14 cellular contexts compared by ENCODE assay signal in genomic region chr11:126139541-126140091, GRCh38.
DNase-seq lines count a peak whose midpoint lies in the region; ATAC-seq, FAIRE-seq and TF ChIP-seq lines count a peak whose summit lies in the region.
"Had no signal": no experiment of that assay in that cellular context is flagged by ENCODE, and none has a peak within 500 bp of the region (broad histone marks: within the 10 kb centered on the region; RNA-seq: fewer than 3 reads in every experiment).

No MANE protein-coding gene starts in this region.

- H3K9me2 ChIP-seq in hepatocyte (replicated peaks; ENCODE audit: insufficient read depth), result no peaks in the 10 kb centered on the region

- SMC1A ChIA-PET in GM12878 (lab: Charles Lee; ENCODE audit: uncharacterized antibody, unreplicated experiment), result interaction anchor here (0.5 to 2.6 kb wide), 6 partner anchors 9 to 1247 kb away, joined by 3 to 5 read pairs (median 3); no protein-coding TSS in a partner anchor

- H3K9me3 ChIP-seq in GM12878 (replicated peaks; ENCODE audit: control insufficient read depth, insufficient read depth, low read length) (no peaks in the 10 kb centered on the region), hepatocyte (ENCODE audit: low read depth) (no peaks in the 10 kb centered on the region), stomach (no peaks in the 10 kb centered on the region), HAP-1 (no peaks in the 10 kb centered on the region)
- H3K9me3 ChIP-seq: neutrophil had no signal

- H3K36me3 ChIP-seq in GM12878 (ENCODE audit: control insufficient read depth in 2 of 2, insufficient read depth in 2 of 2, low read length in 1 of 2) (no peaks in the 10 kb centered on the region), hepatocyte (replicated peaks; ENCODE audit: insufficient read depth, low read depth) (no peaks in the 10 kb centered on the region), stomach (no peaks in the 10 kb centered on the region), HAP-1 (replicated peaks) (no peaks in the 10 kb centered on the region)
- H3K36me3 ChIP-seq: neutrophil had no signal

- no peak for FAIRE-seq in GM12878 (lab: Jason Lieb, UNC)
- FAIRE-seq: RCC 7860 had no signal

- H3K4me3 ChIP-seq in GM12878 (no peak overlapping the region; the same call in 1 of the 2 replicates), hepatocyte (no peak overlapping the region), stomach (no peak overlapping the region), HAP-1 (no peak overlapping the region)

- TF ChIP-seq CTCF in GM12878 (IDR thresholded peaks at IDR 0.05 in 2 of 3, conservative IDR thresholded peaks at IDR 0.05 in 1 of 3; ENCODE audit: control insufficient read depth in 2 of 3, extremely low read depth in 1 of 3, insufficient read depth in 1 of 3, low read depth in 3 of 3, low read length in 3 of 3) (no peak), hepatocyte (IDR thresholded peaks at IDR 0.05; ENCODE audit: poor library complexity) (no peak), stomach (IDR thresholded peaks at IDR 0.05) (no peak)

- CTCF ChIA-PET in GM12878 (lab: Yijun Ruan, JAX), result interaction anchor here (0.5 to 1.9 kb wide), 3 partner anchors 16 to 216 kb away, joined by 3 to 6 read pairs (median 3); no protein-coding TSS in a partner anchor

- 18% methylated on average over 5 of the region's 5 CpGs for WGBS in GM12878 (ENCODE audit: insufficient coverage, insufficient replicate concordance, low lambda C conversion rate, missing lambda C conversion rate)
- 39% methylated on average over 5 of the region's 5 CpGs for WGBS in hepatocyte (ENCODE audit: low lambda C conversion rate, missing lambda C conversion rate)
- WGBS in stomach, 5 donors, result 44 to 77% (median 63%) methylated on average over 3 to 5 of the region's 5 CpGs

- ATAC-seq in GM12878 (peak; percentile 19; the same call in 1 of the 3 replicates), HG03565 (IDR thresholded peaks at IDR 0.05; ENCODE audit: unreplicated experiment) (no peak)
- ATAC-seq: activated T-helper 17 cell treated with anti-CD3 and anti-CD28 coated beads, Interleukin-2, amount 50 U/mL, for 72 hours had no signal

- H2AFZ ChIP-seq in GM12878 (ENCODE audit: control insufficient read depth, low read depth, low read length), result 0 out of 2 replicates have a peak overlapping the region, but pooled peaks have one; percentile 12
- no peak overlapping the region for H2AFZ ChIP-seq in hepatocyte

- no peaks in the 10 kb centered on the region for H3K4me1 ChIP-seq in GM12878 (ENCODE audit: control insufficient read depth, insufficient read depth, low read length)
- H3K4me1 ChIP-seq in hepatocyte (ENCODE audit: insufficient read depth), result peaks cover 65% of the 10 kb centered on the region
- peaks cover 17 to 64% (median 41%) of the 10 kb centered on the region in 4 donors for H3K4me1 ChIP-seq in stomach
- H3K4me1 ChIP-seq in HAP-1, result peaks cover 3% of the 10 kb centered on the region; the same call in 1 of the 2 replicates

- TF ChIP-seq POLR2A in GM12878 (IDR thresholded peaks at IDR 0.05; ENCODE audit: low read depth, low read length), result no peak
- TF ChIP-seq POLR2A in stomach (IDR thresholded peaks at IDR 0.05), result no peak

- DNase-seq in M059J (ENCODE audit: low read depth) (peak; percentile 37), GM12878 (ENCODE audit: low read depth, low spot score) (no peak), hepatocyte (ENCODE audit: low spot score) (no peak), stomach (no peak), NCI-H1105 (lab: John Stamatoyannopoulos, UW) (no peak), SIG-M5 treated with dmso at 0.1 percent for 504 hours (lab: John Stamatoyannopoulos, UW; ENCODE audit: unreplicated experiment) (no peak), HAP-1 (ENCODE audit: low spot score in 2 of 2) (no peak)
- DNase-seq: activated B cell treated with CpG ODN at 0.5 μM for 24 hours, COR-L47, NCI-H2081 had no signal

- RAD21 ChIA-PET in GM12878 (lab: Charles Lee; ENCODE audit: unreplicated experiment), result no interaction called here

- H3K27me3 ChIP-seq in GM12878 (replicated peaks in 1 of 2; ENCODE audit: control insufficient read depth in 2 of 2, insufficient read depth in 2 of 2, low read length in 1 of 2) (peaks cover 0 to 3% of the 10 kb centered on the region in 2 experiments), hepatocyte (no peaks in the 10 kb centered on the region), stomach (peaks cover 0 to 17% (median 8%) of the 10 kb centered on the region in 3 donors), HAP-1 (ENCODE audit: low read depth) (no peaks in the 10 kb centered on the region)

- no peaks in the 10 kb centered on the region for H4K20me1 ChIP-seq in GM12878 (ENCODE audit: control insufficient read depth, insufficient read depth)
- H4K20me1 ChIP-seq in hepatocyte (ENCODE audit: insufficient read depth, poor library complexity, severe bottlenecking), result no peaks in the 10 kb centered on the region

- no peaks in the 10 kb centered on the region for H3K79me2 ChIP-seq in GM12878 (ENCODE audit: control insufficient read depth, insufficient read depth, low read length)
- no peaks in the 10 kb centered on the region for H3K79me2 ChIP-seq in hepatocyte

- intact Hi-C loops in GM12878 (cut with micrococcal nuclease; ENCODE audit: unreplicated experiment), result no loop called here
- intact Hi-C loops in stomach (cut with DNase I; ENCODE audit: low total_unique reads), result loop anchor here (10.0 kb wide), 1 partner anchor 75 kb away; the partner anchor contains the start of gene CDON

- H3K4me2 ChIP-seq in GM12878 (ENCODE audit: control insufficient read depth, insufficient read depth) (0 out of 2 replicates have a peak overlapping the region, but pooled peaks have one; percentile 9), hepatocyte (peak overlapping the region; percentile 63)

- in situ Hi-C loops in GM12878 (cut with MboI) (no loop called here), HAP-1 (cut with MboI; ENCODE audit: low sequenced_read_pairs) (no loop called here)

- POLR2A ChIA-PET in GM12878 (lab: Charles Lee), result interaction anchor here (0.6 to 1.2 kb wide), 3 partner anchors 87 to 198 kb away, joined by 3 to 4 read pairs (median 4); no protein-coding TSS in a partner anchor

- no peak overlapping the region for H3K9ac ChIP-seq in GM12878 (ENCODE audit: control insufficient read depth, insufficient read depth, low read length)

- no TSS peak for BruUV-seq in GM12878 (replicated peaks; lab: Mats Ljungman, UMichigan)

- H3K27ac ChIP-seq in GM12878 (ENCODE audit: control insufficient read depth, insufficient read depth), result no peak overlapping the region; the same call in 1 of the 2 replicates
- peak overlapping the region; percentile 69 for H3K27ac ChIP-seq in hepatocyte
- peak overlapping the region in 4 of 5 donors; percentile 8 to 81 (median 44) for H3K27ac ChIP-seq in stomach
- H3K27ac ChIP-seq: neutrophil had no signal

- TF ChIP-seq RAD21 in GM12878 (IDR thresholded peaks at IDR 0.05; ENCODE audit: insufficient read depth, low read depth, low read length), result no peak

- TF ChIP-seq EP300 in GM12878 (IDR thresholded peaks at IDR 0.05; ENCODE audit: borderline replicate concordance in 1 of 2, control insufficient read depth in 1 of 2, low read depth in 2 of 2, low read length in 2 of 2) (no peak), stomach (IDR thresholded peaks at IDR 0.05) (no peak)

TF ChIP-seq in GM12878, 131 proteins besides CTCF, POLR2A, EP300 and RAD21:
- TF ChIP-seq ZBED1 (IDR thresholded peaks at IDR 0.05; ENCODE audit: borderline replicate concordance) (no peak), ZBTB11 (CRISPR knock-in tag; IDR thresholded peaks at IDR 0.05) (no peak), EGR1 (IDR thresholded peaks at IDR 0.05; ENCODE audit: borderline replicate concordance in 1 of 2, low read depth in 2 of 2, low read length in 2 of 2) (no peak), FOXK2 (IDR thresholded peaks at IDR 0.05) (no peak), PAX5 (IDR thresholded peaks at IDR 0.05; ENCODE audit: borderline replicate concordance, low read depth, low read length) (no peak), ATF7 (IDR thresholded peaks at IDR 0.05; ENCODE audit: low read depth) (no peak)
